Comparison of ENCODE assay signal across 20 cellular contexts in the genomic region with DNA sequence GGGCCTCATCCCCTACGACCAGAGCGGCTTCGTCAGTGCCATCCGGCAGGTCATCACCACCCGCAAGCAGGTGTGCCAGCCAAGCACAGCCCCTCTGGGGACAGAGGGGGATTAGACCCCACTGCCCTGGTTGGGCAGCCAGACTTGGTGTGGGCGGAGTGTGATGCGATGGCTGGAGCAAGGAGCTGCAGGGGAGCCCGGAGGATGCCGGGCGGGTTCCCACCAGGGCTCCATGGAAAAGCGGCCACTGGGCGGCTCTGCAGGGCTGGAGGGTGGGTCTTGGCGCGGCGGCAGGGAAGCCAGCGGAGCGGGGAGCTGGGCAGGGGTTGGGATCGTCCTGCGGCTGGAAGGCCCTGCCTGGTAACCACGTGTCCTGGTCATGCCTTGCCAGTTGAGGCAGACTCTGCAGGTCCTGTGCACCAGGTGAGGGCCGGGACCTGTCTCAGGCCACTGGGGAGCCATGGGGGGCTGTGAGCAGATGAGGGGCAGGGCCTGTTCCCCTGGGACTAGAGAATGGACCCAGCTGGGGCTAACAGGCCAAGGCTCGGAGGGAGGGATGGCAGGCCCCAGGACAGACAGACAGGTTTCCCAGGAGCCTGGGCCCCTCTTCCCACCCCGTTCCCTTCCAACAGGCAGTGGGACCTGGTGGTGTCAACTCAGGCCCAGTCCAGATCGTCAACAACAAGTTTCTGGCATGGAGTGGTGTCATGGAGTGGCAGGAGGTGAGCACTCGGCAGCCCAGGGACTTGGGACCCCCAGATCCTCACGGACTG. TPM values are rescaled to one million over a fixed set of nuclear protein-coding genes. Genes with fewer than 3 reads are reported as not detected.
DNase-seq lines count a peak whose midpoint lies in the region; ATAC-seq, FAIRE-seq and TF ChIP-seq lines count a peak whose summit lies in the region.
"Had no signal": no experiment of that assay in that cellular context is flagged by ENCODE, and none has a peak within 500 bp of the region (broad histone marks: within the 10 kb centered on the region; RNA-seq: fewer than 3 reads in every experiment).

No MANE protein-coding gene starts in this region.

- H3K4me1 Mint-ChIP-seq in T-helper 17 cell = peaks cover 14% of the 10 kb centered on the region

- H3K27ac Mint-ChIP-seq in T-helper 17 cell = peak overlapping the region; percentile 21
- H3K27ac Mint-ChIP-seq: stimulated activated memory B cell treated with anti-CD40 and anti-IgM and Interleukin-4, amounts not matched to agents 10 μg/mL and 1 μg/mL and 100 μg/mL, for 72 hours; T-helper 1 cell treated with Interleukin-12 subunit alpha and Interleukin-12 subunit beta and Interleukin-4 antibody, amounts not matched to agents 30 μg/mL and 1 μg/mL, for 36 hours had no signal

- no peaks in the 10 kb centered on the region for H3K27me3 Mint-ChIP-seq in T-helper 17 cell
- H3K27me3 Mint-ChIP-seq: brain; stimulated activated memory B cell treated with anti-CD40 and anti-IgM and Interleukin-4, amounts not matched to agents 10 μg/mL and 1 μg/mL and 100 μg/mL, for 72 hours had no signal

- no peak for DNase-seq in GM12891 (ENCODE audit: insufficient read length, low spot score)
- no peak for DNase-seq in T-helper 17 cell
- DNase-seq in right lobe of liver = peak in 2 of 3 donors; percentile 51 to 53
- DNase-seq in COLO668 (lab: John Stamatoyannopoulos, UW; ENCODE audit: unreplicated experiment) = no peak
- DNase-seq in NCI-H146 (lab: John Stamatoyannopoulos, UW) = no peak
- no peak for DNase-seq in BE2C
- DNase-seq in NCI-H2196 treated with DMSO at 0.1 percent for 48 hours (lab: John Stamatoyannopoulos, UW; ENCODE audit: unreplicated experiment) = no peak
- DNase-seq: activated T-cell treated with anti-CD3 and anti-CD28 coated beads for 4 hours, GM23248, kidney glomerular epithelial cell, NCI-H2081, NCI-H774 had no signal

- no peak overlapping the region for H3K4me3 ChIP-seq in right lobe of liver
- no peak overlapping the region for H3K4me3 ChIP-seq in BE2C (ENCODE audit: low read depth, low read length)
- H3K4me3 ChIP-seq: GM23248, hepatocyte, pancreas, smooth muscle cell had no signal

- no peak for TF ChIP-seq POLR2A in GM12891 (IDR thresholded peaks at IDR 0.05; ENCODE audit: low read depth, low read length)
- TF ChIP-seq POLR2A in right lobe of liver (IDR thresholded peaks at IDR 0.05) = no peak

- H3K27ac ChIP-seq in 22Rv1 (peak overlapping the region; percentile 96), right lobe of liver (no peak overlapping the region)
- H3K27ac ChIP-seq: GM23248, hepatocyte, pancreas had no signal

- no peak overlapping the region for H3K4me3 Mint-ChIP-seq in T-helper 17 cell
- H3K4me3 Mint-ChIP-seq: brain; stimulated activated memory B cell treated with anti-CD40 and anti-IgM and Interleukin-4, amounts not matched to agents 10 μg/mL and 1 μg/mL and 100 μg/mL, for 72 hours; T-helper 1 cell treated with Interleukin-12 subunit alpha and Interleukin-12 subunit beta and Interleukin-4 antibody, amounts not matched to agents 30 μg/mL and 1 μg/mL, for 36 hours had no signal

- no CpG with 5 or more reads among the region's 26 CpGs for WGBS in right lobe of liver (ENCODE audit: insufficient coverage, low coverage, low lambda C conversion rate, missing lambda C conversion rate)

- FAIRE-seq in GM12891 (lab: Jason Lieb, UNC) = no peak
- FAIRE-seq: pancreas had no signal

- intact Hi-C loops in right lobe of liver (cut with DNase I) = no loop called here

- H3K36me3 ChIP-seq in right lobe of liver (peaks cover 0 to 43% (median 4%) of the 10 kb centered on the region in 4 donors), BE2C (peaks cover 71% of the 10 kb centered on the region)

- no peaks in the 10 kb centered on the region for H3K27me3 ChIP-seq in right lobe of liver
- no peaks in the 10 kb centered on the region for H3K27me3 ChIP-seq in BE2C
- H3K27me3 ChIP-seq: hepatocyte, pancreas had no signal

- H3K4me1 ChIP-seq in right lobe of liver (peaks cover 0 to 14% (median 3%) of the 10 kb centered on the region in 4 donors), BE2C (peaks cover 8% of the 10 kb centered on the region)

- TF ChIP-seq CTCF in 22Rv1 (IDR thresholded peaks at IDR 0.05) = no peak
- no peak for TF ChIP-seq CTCF in right lobe of liver (IDR thresholded peaks at IDR 0.05)
- no peak for TF ChIP-seq CTCF in BE2C (IDR thresholded peaks at IDR 0.05; ENCODE audit: low read depth, low read length)

- ATAC-seq in T-helper 17 cell (no peak), right lobe of liver (no peak)
- ATAC-seq: activated naive CD4-positive, alpha-beta T cell treated with anti-CD3 and anti-CD28 coated beads, Interleukin-2, amount 50 U/mL, for 72 hours; pancreas; stimulated activated memory B cell treated with anti-CD40 and anti-IgM and Interleukin-4, amounts not matched to agents 10 μg/mL and 1 μg/mL and 100 μg/mL, for 72 hours had no signal

- no peaks in the 10 kb centered on the region for H3K9me3 ChIP-seq in T-helper 17 cell (ENCODE audit: control insufficient read depth, low read length, poor library complexity, severe bottlenecking)
- no peaks in the 10 kb centered on the region for H3K9me3 ChIP-seq in right lobe of liver
- no peaks in the 10 kb centered on the region for H3K9me3 ChIP-seq in BE2C
- H3K9me3 ChIP-seq: pancreas had no signal

- H3K36me3 Mint-ChIP-seq in T-helper 17 cell (ENCODE audit: low read depth) = no peaks in the 10 kb centered on the region

TF ChIP-seq in GM12891, 5 proteins besides CTCF, POLR2A, EP300 and RAD21:
- TF ChIP-seq POLR2AphosphoS5 (IDR thresholded peaks at IDR 0.05; ENCODE audit: low read depth, low read length) = peak; percentile 15; the same call in 1 of the 2 replicates
- no peak; the same call in 1 of the 2 replicates for TF ChIP-seq POU2F2 (IDR thresholded peaks at IDR 0.05; ENCODE audit: low read depth, low read length)

RNA-seq across cellular contexts. Expression of gene PTOV1, which starts 6.3 kb away (rescaled TPM):
- polyA plus RNA-seq in GM12891 (2012; ENCODE audit: low read depth, missing spikeins) = 50.1 TPM
- 100 to 1,000 TPM; 125 to 162 TPM for total RNA-seq in T-helper 17 cell
- 10 to 100 TPM; 44.4 to 93.0 (median 69.6) TPM for total RNA-seq in right lobe of liver
- polyA plus RNA-seq in BE2C (2012; ENCODE audit: insufficient read depth, insufficient read length, low read depth) = 252 TPM

RNA-seq across cellular contexts. Expression of gene PNKP, which starts 10.1 kb away (rescaled TPM):
- 35.2 TPM for polyA plus RNA-seq in GM12891 (2012; ENCODE audit: low read depth, missing spikeins)
- 100 to 1,000 TPM; 170 to 196 TPM for total RNA-seq in T-helper 17 cell
- total RNA-seq in right lobe of liver = 10 to 100 TPM; 21.0 to 37.5 (median 27.9) TPM
- polyA plus RNA-seq in BE2C (2012; ENCODE audit: insufficient read depth, insufficient read length, low read depth) = 137 TPM

RNA-seq across cellular contexts. Expression of gene AKT1S1, which starts 19.9 kb away (rescaled TPM):
- polyA plus RNA-seq in GM12891 (2012; ENCODE audit: low read depth, missing spikeins) = 14.6 TPM
- total RNA-seq in T-helper 17 cell (10 to 100 TPM; 19.2 to 33.8 TPM), right lobe of liver (10 to 100 TPM; 18.2 to 27.0 (median 22.4) TPM)
- 52.2 TPM for polyA plus RNA-seq in BE2C (2012; ENCODE audit: insufficient read depth, insufficient read length, low read depth)

RNA-seq across cellular contexts. Expression of gene TBC1D17, which starts 20.3 kb away (rescaled TPM):
- polyA plus RNA-seq in GM12891 (2012; ENCODE audit: low read depth, missing spikeins) = 29.6 TPM
- total RNA-seq in T-helper 17 cell (10 to 100 TPM; 44.1 to 57.3 TPM), right lobe of liver (10 to 100 TPM; 12.6 to 38.1 (median 27.8) TPM)
- 39.4 TPM for polyA plus RNA-seq in BE2C (2012; ENCODE audit: insufficient read depth, insufficient read length, low read depth)

RNA-seq across cellular contexts. Expression of gene MED25, which starts 39.2 kb away (rescaled TPM):
- 34.5 TPM for polyA plus RNA-seq in GM12891 (2012; ENCODE audit: low read depth, missing spikeins)
- total RNA-seq in T-helper 17 cell (100 to 1,000 TPM in 1 of 2 donors, 10 to 100 TPM in 1; 94.8 to 108 TPM), right lobe of liver (10 to 100 TPM in 5 of 6 experiments, 1 to 10 TPM in 1; 9.9 to 16.3 (median 11.8) TPM)
- 38.0 TPM for polyA plus RNA-seq in BE2C (2012; ENCODE audit: insufficient read depth, insufficient read length, low read depth)

Comparison
In these comparisons a context has a peak if more than half of its experiments do, and no peak if none do; other contexts are left out.
1. DNase-seq: peak in right lobe of liver (2 of 3); none in GM12891 (single experiment), T-helper 17 cell (0 of 3), COLO668 (single experiment), NCI-H146 (single experiment), BE2C (single experiment) and NCI-H2196 treated with DMSO at 0.1 percent for 48 hours (single experiment).
2. RNA of gene PNKP, which starts 10.1 kb away (total RNA-seq): 170 to 196 TPM in T-helper 17 cell; 21.0 to 37.5 TPM in right lobe of liver; every median in the first group is over 4 times any median in the second.